In the genomic region with DNA sequence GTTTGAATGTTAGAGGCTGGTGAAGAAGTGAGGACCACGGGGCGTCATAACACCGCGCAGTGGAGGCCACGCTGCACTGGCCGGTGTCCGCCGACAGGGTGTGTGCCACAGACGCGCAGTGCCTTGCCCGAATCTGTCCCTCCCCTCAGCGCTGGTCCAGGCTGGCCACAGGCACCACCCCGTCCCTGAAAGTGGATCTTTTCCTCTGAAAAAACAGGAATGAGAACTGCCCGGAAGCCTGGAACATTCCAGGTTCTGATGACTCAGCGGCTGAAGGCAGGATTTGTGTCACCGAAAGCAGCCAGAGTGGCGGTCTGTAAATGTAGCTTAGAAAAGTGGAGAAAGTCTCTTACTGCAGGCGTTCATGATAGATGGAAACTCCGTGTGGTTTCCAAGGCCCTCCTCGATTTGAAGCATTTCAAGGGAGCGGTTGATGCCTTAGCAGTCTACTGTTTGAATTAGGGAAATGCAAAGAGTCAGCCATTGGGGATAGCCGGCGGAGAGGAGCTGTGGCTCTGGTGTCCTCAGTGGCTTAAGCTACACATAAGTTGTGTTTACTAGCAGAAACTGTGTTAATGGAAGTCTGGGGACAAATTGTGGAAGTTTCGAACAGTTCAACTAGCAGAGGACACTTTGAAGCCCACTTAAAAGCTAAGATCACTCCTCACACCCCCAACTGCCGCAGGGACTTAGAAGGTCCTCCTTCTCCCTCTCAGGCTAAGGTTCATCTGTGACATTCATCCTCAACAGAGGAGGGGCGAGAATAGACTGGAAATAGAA, we compare ENCODE assay signal across 1 cellular context.
TF ChIP-seq lines count a peak whose summit lies in the region.

No MANE protein-coding gene starts in this region.

TF ChIP-seq in WTC11, 78 proteins besides CTCF, POLR2A, EP300 and RAD21 (continued from another document):
- TF ChIP-seq CBFB (CRISPR knock-in tag; IDR thresholded peaks at IDR 0.05; ENCODE audit: low read depth) (no peak), SMAD3 (CRISPR knock-in tag; IDR thresholded peaks at IDR 0.05; ENCODE audit: borderline replicate concordance) (no peak), KAT7 (CRISPR knock-in tag; IDR thresholded peaks at IDR 0.05; ENCODE audit: borderline replicate concordance) (no peak), ZNF232 (CRISPR knock-in tag; IDR thresholded peaks at IDR 0.05) (no peak), SOX15 (CRISPR knock-in tag; IDR thresholded peaks at IDR 0.05) (no peak)
- TF ChIP-seq, protein P1, sequence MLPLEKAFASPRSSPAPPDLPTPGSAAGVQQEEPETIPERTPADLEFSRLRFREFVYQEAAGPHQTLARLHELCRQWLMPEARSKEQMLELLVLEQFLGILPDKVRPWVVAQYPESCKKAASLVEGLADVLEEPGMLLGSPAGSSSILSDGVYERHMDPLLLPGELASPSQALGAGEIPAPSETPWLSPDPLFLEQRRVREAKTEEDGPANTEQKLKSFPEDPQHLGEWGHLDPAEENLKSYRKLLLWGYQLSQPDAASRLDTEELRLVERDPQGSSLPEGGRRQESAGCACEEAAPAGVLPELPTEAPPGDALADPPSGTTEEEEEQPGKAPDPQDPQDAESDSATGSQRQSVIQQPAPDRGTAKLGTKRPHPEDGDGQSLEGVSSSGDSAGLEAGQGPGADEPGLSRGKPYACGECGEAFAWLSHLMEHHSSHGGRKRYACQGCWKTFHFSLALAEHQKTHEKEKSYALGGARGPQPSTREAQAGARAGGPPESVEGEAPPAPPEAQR (CRISPR knock-in tag; IDR thresholded peaks at IDR 0.05), result no peak
